9 cellular contexts compared by ENCODE assay signal in the genomic region with DNA sequence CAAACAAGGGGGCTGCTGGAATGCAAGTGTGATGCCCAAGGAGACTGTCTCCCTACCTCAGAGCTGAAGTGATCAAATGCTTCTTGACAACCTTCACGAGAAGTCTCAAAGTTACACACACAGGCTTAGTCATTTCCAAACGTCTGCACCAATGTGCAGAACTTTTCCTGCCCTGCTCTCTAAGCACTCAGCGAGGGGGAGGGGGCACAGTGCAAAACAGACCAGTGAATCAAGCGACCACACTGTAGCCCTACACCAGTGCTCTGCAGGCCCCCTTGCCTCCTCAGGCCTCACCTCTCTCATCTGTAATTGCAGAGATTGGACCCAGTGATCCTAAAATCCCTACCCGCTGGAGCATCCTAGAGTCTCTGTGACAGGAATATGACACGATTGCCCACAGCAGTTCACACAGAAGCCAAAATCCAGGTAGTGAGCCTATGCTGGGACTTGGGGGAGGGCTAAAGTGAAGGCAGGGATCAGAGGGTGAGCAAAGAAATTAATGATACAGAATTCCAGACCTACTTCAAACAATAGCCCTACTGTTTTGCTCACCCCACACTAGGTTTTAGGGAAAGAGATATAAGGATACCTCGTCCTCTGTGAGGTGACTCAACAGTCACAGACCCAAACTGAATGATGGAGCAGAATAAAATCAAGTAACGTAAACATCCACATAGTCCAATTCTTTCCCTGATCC. TPM values are rescaled to one million over a fixed set of nuclear protein-coding genes. Genes with fewer than 3 reads are reported as not detected.
DNase-seq lines count a peak whose midpoint lies in the region; ATAC-seq and TF ChIP-seq lines count a peak whose summit lies in the region.
"Had no signal": no experiment of that assay in that cellular context is flagged by ENCODE, and none has a peak within 500 bp of the region (broad histone marks: within the 10 kb centered on the region; RNA-seq: fewer than 3 reads in every experiment).

No MANE protein-coding gene starts in this region.

- peak; percentile 28 to 53 for ATAC-seq in right cardiac atrium
- no peak for ATAC-seq in GM19397 (IDR thresholded peaks at IDR 0.05; ENCODE audit: unreplicated experiment)

- H3K36me3 ChIP-seq in suprapubic skin: no peaks in the 10 kb centered on the region

- TF ChIP-seq CTCF in suprapubic skin (IDR thresholded peaks at IDR 0.05): no peak

- no peak for TF ChIP-seq EP300 in suprapubic skin (IDR thresholded peaks at IDR 0.05)

- WGBS in right cardiac atrium: 65% methylated on average over 8 of the region's 8 CpGs
- WGBS in suprapubic skin: 54% methylated on average over 8 of the region's 8 CpGs

- no peak overlapping the region for H3K4me3 ChIP-seq in right cardiac atrium (ENCODE audit: low read length)
- H3K4me3 ChIP-seq in suprapubic skin: peak overlapping the region; percentile 22

- H3K27ac ChIP-seq in right cardiac atrium (ENCODE audit: low read length): no peak overlapping the region
- H3K27ac ChIP-seq in suprapubic skin: peak overlapping the region; percentile 59
- H3K27ac ChIP-seq: 22Rv1 had no signal

- H3K9me3 ChIP-seq in right cardiac atrium (ENCODE audit: control insufficient read depth, low read length): no peaks in the 10 kb centered on the region
- H3K9me3 ChIP-seq in suprapubic skin: no peaks in the 10 kb centered on the region

- intact Hi-C loops in right cardiac atrium (cut with DNase I): loop anchor here in 1 of 4 donors (2.0 kb wide), 1 partner anchor 20 kb away; no protein-coding TSS in a partner anchor

- H3K4me1 ChIP-seq in right cardiac atrium (ENCODE audit: control insufficient read depth, insufficient read depth, low read length): peaks cover 9% of the 10 kb centered on the region
- H3K4me1 ChIP-seq in suprapubic skin: peaks cover 52% of the 10 kb centered on the region

- no peaks in the 10 kb centered on the region for H3K27me3 ChIP-seq in right cardiac atrium (ENCODE audit: control insufficient read depth, insufficient read depth)
- H3K27me3 ChIP-seq in suprapubic skin: no peaks in the 10 kb centered on the region

- TF ChIP-seq POLR2A in suprapubic skin (IDR thresholded peaks at IDR 0.05): no peak

- DNase-seq in NK-92 treated with Interleukin-12 subunit alpha and Interleukin-12 subunit beta, amount 100 ng/mL, for 24 hours (lab: John Stamatoyannopoulos, UW): peak; percentile 73
- DNase-seq in NK-92 (lab: John Stamatoyannopoulos, UW; ENCODE audit: unreplicated experiment) (no peak), right cardiac atrium (peak in 1 of 3 donors; percentile 28), suprapubic skin (ENCODE audit: low spot score in 2 of 2) (no peak), globus pallidus (ENCODE audit: low spot score) (no peak), NCI-H187 treated with DMSO at 0.1 percent for 48 hours (lab: John Stamatoyannopoulos, UW) (no peak)
- peak; percentile 45 for DNase-seq in activated T-cell treated with anti-CD3 and anti-CD28 coated beads, Interleukin-2, amount 50 U/mL, for 1 hour

RNA-seq across cellular contexts. Expression of a gene that starts 56.4 kb away (rescaled TPM):
- total RNA-seq in right cardiac atrium (10 to 100 TPM; 46.5 to 50.7 (median 47.9) TPM), suprapubic skin (10 to 100 TPM; 32.8 to 95.4 (median 42.4) TPM)
- polyA plus RNA-seq in right cardiac atrium: 11.8 TPM

Comparison
In these comparisons a context has a peak if more than half of its experiments do, and no peak if none do; other contexts are left out.
1. DNase-seq: peak in NK-92 treated with Interleukin-12 subunit alpha and Interleukin-12 subunit beta, amount 100 ng/mL, for 24 hours (single experiment) and activated T-cell treated with anti-CD3 and anti-CD28 coated beads, Interleukin-2, amount 50 U/mL, for 1 hour (single experiment); none in NK-92 (single experiment), suprapubic skin (0 of 2), globus pallidus (single experiment) and NCI-H187 treated with DMSO at 0.1 percent for 48 hours (single experiment).